Comparison of ENCODE assay signal across 10 cellular contexts in genomic region chr9:118736406-118736805, GRCh38.
"Had no signal": no experiment of that assay in that cellular context is flagged by ENCODE, and none has a peak within 500 bp of the region (broad histone marks: within the 10 kb centered on the region; RNA-seq: fewer than 3 reads in every experiment).

No MANE protein-coding gene starts in this region.

- FAIRE-seq: H1, H54, HTR-8/SVneo had no signal

- H3K9ac ChIP-seq: GM23248, KMS-11 had no signal

- H3K36me3 ChIP-seq: HAP-1 had no signal

- DNase-seq: GM23248, IMR-90, Karpas-422, KBM-7 had no signal

- H3K9me3 ChIP-seq: HAP-1 had no signal

- H2AFZ ChIP-seq: GM23248 had no signal

- H3K27ac ChIP-seq: GM23248, KMS-11 had no signal

- H3K4me2 ChIP-seq: KMS-11 had no signal

- ATAC-seq: HCT116 had no signal

- H3K4me3 ChIP-seq: GM23248, HAP-1 had no signal

- H3K4me1 ChIP-seq: HAP-1 had no signal
